1 cellular context compared by ENCODE assay signal in genomic region chr12:68686595-68687521, GRCh38.
TF ChIP-seq lines count a peak whose summit lies in the region.

NUP107 (plus strand) TSS chr12:68686978; CDS start chr12:68687066, 88 bp downstream.

TF ChIP-seq in HCT116, 20 proteins besides CTCF, POLR2A, EP300 and RAD21 (continued from another document):
- TF ChIP-seq EZH2 (IDR thresholded peaks at IDR 0.05) (no peak), EGR1 (IDR thresholded peaks at IDR 0.05; ENCODE audit: low read depth) (peak; percentile 76), SP1 (IDR thresholded peaks at IDR 0.05; ENCODE audit: low read depth) (peak; percentile 82)
